ENCODE assay signal across 14 cellular contexts in genomic region chr17:9274119-9274445, GRCh38.
DNase-seq lines count a peak whose midpoint lies in the region; ATAC-seq lines count a peak whose summit lies in the region.
"Had no signal": no experiment of that assay in that cellular context is flagged by ENCODE, and none has a peak within 500 bp of the region (broad histone marks: within the 10 kb centered on the region; RNA-seq: fewer than 3 reads in every experiment).

No MANE protein-coding gene starts in this region.

- H3K4me1 Mint-ChIP-seq in activated naive CD4-positive, alpha-beta T cell treated with anti-CD3 and anti-CD28 coated beads, Interleukin-2, amount 50 U/mL, for 24 hours = peaks cover 22% of the 10 kb centered on the region
- peaks cover 11 to 24% (median 15%) of the 10 kb centered on the region in 4 donors for H3K4me1 Mint-ChIP-seq in naive thymus-derived CD8-positive, alpha-beta T cell
- H3K4me1 Mint-ChIP-seq: activated B cell treated with CpG ODN at 0.5 μM for 24 hours had no signal

- peak overlapping the region; percentile 66 for H3K4me3 Mint-ChIP-seq in activated naive CD4-positive, alpha-beta T cell treated with anti-CD3 and anti-CD28 coated beads, Interleukin-2, amount 50 U/mL, for 24 hours
- H3K4me3 Mint-ChIP-seq in naive thymus-derived CD8-positive, alpha-beta T cell = peak overlapping the region in 2 of 10 donors; percentile 1 to 26
- H3K4me3 Mint-ChIP-seq: activated B cell treated with CpG ODN at 0.5 μM for 24 hours, naive B cell had no signal

- peak in 2 of 3 donors; percentile 40 to 44 for DNase-seq in stimulated activated CD4-positive, alpha-beta T cell treated with anti-CD3 and anti-CD28 coated beads, Interleukin-12 subunit alpha, Interleukin-12 subunit beta, amount 100 ng/mL, for 48 hours (ENCODE audit: low read depth in 2 of 3, low spot score in 1 of 3)
- no peak for DNase-seq in stimulated activated CD4-positive, alpha-beta T cell treated with anti-CD3 and anti-CD28 coated beads, Interleukin-12 subunit alpha, Interleukin-12 subunit beta, amount 100 ng/mL, for 4 hours
- peak in 2 of 10 donors; percentile 27 to 29 for DNase-seq in naive thymus-derived CD8-positive, alpha-beta T cell
- no peak for DNase-seq in medulla oblongata (ENCODE audit: extremely low spot score)
- no peak for DNase-seq in hippocampal formation (lab: John Stamatoyannopoulos, UW)
- DNase-seq: activated B cell treated with CpG ODN at 0.5 μM for 24 hours; activated effector memory CD4-positive, alpha-beta T cell treated with Interleukin-2 at 50 U/mL for 16 hours; islet precursor cell; naive B cell; NCI-H146; PC-3 had no signal

- POLR2A ChIA-PET in naive thymus-derived CD8-positive, alpha-beta T cell (lab: Charles Lee) = no interaction called here

- ATAC-seq in naive thymus-derived CD8-positive, alpha-beta T cell = peak in 1 of 2 donors; percentile 69
- ATAC-seq in GM21526 (IDR thresholded peaks at IDR 0.05; ENCODE audit: low FRiP score, unreplicated experiment) = no peak
- ATAC-seq: body of pancreas, PC-3 had no signal

- peaks cover 10% of the 10 kb centered on the region for H3K36me3 Mint-ChIP-seq in activated naive CD4-positive, alpha-beta T cell treated with anti-CD3 and anti-CD28 coated beads, Interleukin-2, amount 50 U/mL, for 24 hours
- peaks cover 0 to 8% (median 2%) of the 10 kb centered on the region in 3 donors for H3K36me3 Mint-ChIP-seq in naive thymus-derived CD8-positive, alpha-beta T cell

- peak overlapping the region; percentile 69 for H3K27ac Mint-ChIP-seq in activated naive CD4-positive, alpha-beta T cell treated with anti-CD3 and anti-CD28 coated beads, Interleukin-2, amount 50 U/mL, for 24 hours
- H3K27ac Mint-ChIP-seq in naive thymus-derived CD8-positive, alpha-beta T cell = peak overlapping the region in 9 of 10 donors; percentile 34 to 78 (median 58)
- H3K27ac Mint-ChIP-seq: activated B cell treated with CpG ODN at 0.5 μM for 24 hours, naive B cell had no signal

- H3K27me3 Mint-ChIP-seq in activated naive CD4-positive, alpha-beta T cell treated with anti-CD3 and anti-CD28 coated beads, Interleukin-2, amount 50 U/mL, for 24 hours = no peaks in the 10 kb centered on the region
- no peaks in the 10 kb centered on the region for H3K27me3 Mint-ChIP-seq in naive thymus-derived CD8-positive, alpha-beta T cell
- H3K27me3 Mint-ChIP-seq: activated B cell treated with CpG ODN at 0.5 μM for 24 hours, naive B cell had no signal

- no peaks in the 10 kb centered on the region for H3K9me3 Mint-ChIP-seq in activated naive CD4-positive, alpha-beta T cell treated with anti-CD3 and anti-CD28 coated beads, Interleukin-2, amount 50 U/mL, for 24 hours
- H3K9me3 Mint-ChIP-seq in naive thymus-derived CD8-positive, alpha-beta T cell = no peaks in the 10 kb centered on the region
- H3K9me3 Mint-ChIP-seq: activated B cell treated with CpG ODN at 0.5 μM for 24 hours had no signal

Comparison
In these comparisons a context has a peak if more than half of its experiments do, and no peak if none do; other contexts are left out.
1. DNase-seq: peak in stimulated activated CD4-positive, alpha-beta T cell treated with anti-CD3 and anti-CD28 coated beads, Interleukin-12 subunit alpha, Interleukin-12 subunit beta, amount 100 ng/mL, for 48 hours (2 of 3); none in stimulated activated CD4-positive, alpha-beta T cell treated with anti-CD3 and anti-CD28 coated beads, Interleukin-12 subunit alpha, Interleukin-12 subunit beta, amount 100 ng/mL, for 4 hours (single experiment), medulla oblongata (single experiment) and hippocampal formation (0 of 2).